7 cellular contexts compared by ENCODE assay signal in the genomic region with DNA sequence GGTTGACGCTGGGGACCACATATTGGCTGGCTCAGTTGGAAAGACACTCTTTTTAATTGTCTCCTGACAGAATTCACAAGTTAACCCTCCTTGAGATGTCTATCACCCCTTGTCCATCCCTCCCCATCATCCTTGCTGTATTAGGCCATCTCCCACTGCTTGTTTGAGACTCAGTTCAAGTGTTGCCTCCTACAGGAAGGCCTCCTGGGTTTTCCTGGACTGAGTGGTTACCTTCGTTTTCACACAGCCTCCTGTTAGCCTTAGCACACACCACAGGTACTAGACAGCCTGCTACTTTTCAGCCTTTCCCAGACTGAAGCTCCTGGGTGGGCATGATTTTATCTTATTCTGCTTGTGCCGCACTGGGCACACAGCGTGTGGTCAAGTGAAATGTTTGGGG.
"Had no signal": no experiment of that assay in that cellular context is flagged by ENCODE, and none has a peak within 500 bp of the region (broad histone marks: within the 10 kb centered on the region; RNA-seq: fewer than 3 reads in every experiment).

No MANE protein-coding gene starts in this region.

- H3K4me3 Mint-ChIP-seq: IgD-negative memory B cell had no signal

- H3K4me2 ChIP-seq: KMS-11 had no signal

- H3K27me3 Mint-ChIP-seq: IgD-negative memory B cell had no signal

- H3K27ac ChIP-seq: HL-60, KMS-11 had no signal

- DNase-seq: IMR-90, KBM-7, KG1 had no signal

- H3K27ac Mint-ChIP-seq: IgD-negative memory B cell had no signal

- FAIRE-seq: HTR-8/SVneo had no signal

- H3K9ac ChIP-seq: KMS-11 had no signal
